ENCODE assay signal across 20 cellular contexts in genomic region chr22:45104313-45104712, GRCh38.
"Had no signal": no experiment of that assay in that cellular context is flagged by ENCODE, and none has a peak within 500 bp of the region (broad histone marks: within the 10 kb centered on the region; RNA-seq: fewer than 3 reads in every experiment).

No MANE protein-coding gene starts in this region.

- H3K4me1 ChIP-seq: right atrium auricular region, stomach, transverse colon had no signal

- H3K27me3 ChIP-seq: right atrium auricular region had no signal

- FAIRE-seq: endothelial cell of umbilical vein, islet of Langerhans, small intestine had no signal

- DNase-seq: effector CD4-positive, alpha-beta T cell; endodermal cell; erythroblast; foreskin melanocyte; heart right ventricle; hypothalamus; kidney glomerular epithelial cell; mammary epithelial cell; small intestine; stimulated activated CD4-positive, alpha-beta T cell treated with anti-CD3 and anti-CD28 coated beads, Interleukin-12 subunit alpha, Interleukin-12 subunit beta, amount 100 ng/mL, for 4 hours; stimulated activated naive CD4-positive, alpha-beta T cell; stomach; substantia nigra; transverse colon had no signal

- H3K4me3 ChIP-seq: coronary artery, heart right ventricle, right atrium auricular region, stomach, thoracic aorta, transverse colon had no signal

- H3K36me3 ChIP-seq: heart right ventricle, right atrium auricular region, stomach, thoracic aorta, transverse colon had no signal

- ATAC-seq: heart right ventricle; natural killer cell treated with Interleukin-12 subunit alpha and Interleukin-12 subunit beta and Interleukin-15 and Interleukin-18, amount 100 ng/mL, for 72 hours had no signal

- H3K9me3 ChIP-seq: heart right ventricle, right atrium auricular region, stomach, thoracic aorta, transverse colon had no signal

- H3K27ac ChIP-seq: coronary artery, heart right ventricle, right atrium auricular region, stomach, thoracic aorta, transverse colon had no signal
